1 cellular context compared by ENCODE assay signal in the genomic region with DNA sequence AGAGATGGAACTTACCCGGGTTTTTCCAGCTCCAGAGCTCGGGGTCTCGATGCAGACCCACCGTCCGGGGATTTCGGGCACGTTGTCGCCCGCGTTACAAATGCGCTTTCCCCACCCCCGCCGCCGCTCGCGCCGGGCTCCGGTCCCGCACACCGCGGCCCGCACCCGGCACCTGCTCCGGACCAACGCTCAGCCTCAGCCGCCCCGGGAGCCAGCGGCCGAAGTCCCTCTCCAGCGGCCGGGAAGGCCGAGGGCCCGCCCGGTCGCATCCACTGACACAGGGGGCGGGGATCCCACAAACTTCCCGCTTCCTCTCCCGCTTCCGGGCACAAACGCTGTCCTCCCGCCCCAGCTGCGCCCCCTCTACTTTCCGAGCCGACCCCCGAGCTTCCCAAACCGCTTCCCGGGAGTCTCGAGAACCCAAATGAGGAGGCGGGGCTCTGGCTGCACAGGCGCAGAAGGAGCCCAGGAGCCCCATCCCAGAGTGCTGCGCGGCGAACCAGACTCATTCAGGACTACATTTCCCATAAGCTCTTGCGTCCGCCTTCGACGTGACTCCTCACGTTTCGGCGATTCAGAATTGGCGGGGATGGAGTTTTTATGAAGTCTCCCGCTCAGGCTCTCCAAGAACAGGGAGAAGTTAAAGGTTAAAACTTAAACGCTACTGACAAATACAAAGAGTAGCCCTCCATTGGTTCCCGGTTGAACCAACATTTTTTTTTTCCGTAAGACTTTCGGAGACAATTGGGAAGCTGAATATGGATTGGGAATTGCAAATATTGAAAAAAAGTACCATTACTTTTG.
TF ChIP-seq lines count a peak whose summit lies in the region.

TSS of gene ZNF782 (minus strand) at position 442 of the 804 bp plus-strand sequence. CDS start 2,553 bp downstream, outside the sequence.

TF ChIP-seq in HEK293, 187 proteins besides CTCF, POLR2A, EP300 and RAD21 (continued from another document and continues in another):
- TF ChIP-seq ZNF148 (tag by site-specific recombination; IDR thresholded peaks at IDR 0.05; ENCODE audit: borderline replicate concordance) = no peak
- 0 out of 2 replicates have a peak, but pooled peaks have one; percentile 35 for TF ChIP-seq KLF9 (tag by site-specific recombination; IDR thresholded peaks at IDR 0.05; ENCODE audit: low read depth)
- TF ChIP-seq REPIN1 (tag by site-specific recombination; IDR thresholded peaks at IDR 0.05; ENCODE audit: low read depth) = no peak
- no peak for TF ChIP-seq ZNF843 (tag by site-specific recombination; IDR thresholded peaks at IDR 0.05)
- no peak for TF ChIP-seq ZNF366 (tag by site-specific recombination; conservative IDR thresholded peaks at IDR 0.05)
- no peak for TF ChIP-seq ZNF37A (tag by site-specific recombination; IDR thresholded peaks at IDR 0.05)
- peak; percentile 59 for TF ChIP-seq GLIS1 (tag by site-specific recombination; IDR thresholded peaks at IDR 0.05)
- TF ChIP-seq ZNF394 (tag by site-specific recombination; IDR thresholded peaks at IDR 0.05; ENCODE audit: borderline replicate concordance) = no peak
- TF ChIP-seq, protein P1, sequence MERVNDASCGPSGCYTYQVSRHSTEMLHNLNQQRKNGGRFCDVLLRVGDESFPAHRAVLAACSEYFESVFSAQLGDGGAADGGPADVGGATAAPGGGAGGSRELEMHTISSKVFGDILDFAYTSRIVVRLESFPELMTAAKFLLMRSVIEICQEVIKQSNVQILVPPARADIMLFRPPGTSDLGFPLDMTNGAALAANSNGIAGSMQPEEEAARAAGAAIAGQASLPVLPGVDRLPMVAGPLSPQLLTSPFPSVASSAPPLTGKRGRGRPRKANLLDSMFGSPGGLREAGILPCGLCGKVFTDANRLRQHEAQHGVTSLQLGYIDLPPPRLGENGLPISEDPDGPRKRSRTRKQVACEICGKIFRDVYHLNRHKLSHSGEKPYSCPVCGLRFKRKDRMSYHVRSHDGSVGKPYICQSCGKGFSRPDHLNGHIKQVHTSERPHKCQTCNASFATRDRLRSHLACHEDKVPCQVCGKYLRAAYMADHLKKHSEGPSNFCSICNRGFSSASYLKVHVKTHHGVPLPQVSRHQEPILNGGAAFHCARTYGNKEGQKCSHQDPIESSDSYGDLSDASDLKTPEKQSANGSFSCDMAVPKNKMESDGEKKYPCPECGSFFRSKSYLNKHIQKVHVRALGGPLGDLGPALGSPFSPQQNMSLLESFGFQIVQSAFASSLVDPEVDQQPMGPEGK (tag by site-specific recombination; IDR thresholded peaks at IDR 0.05) = peak; percentile 74
- peak; percentile 64 for TF ChIP-seq ZBTB17 (tag by site-specific recombination; IDR thresholded peaks at IDR 0.05)
- TF ChIP-seq ZNF501 (tag by site-specific recombination; IDR thresholded peaks at IDR 0.05) = 0 out of 2 replicates have a peak, but pooled peaks have one; percentile 28
- TF ChIP-seq BCL6B (tag by site-specific recombination; IDR thresholded peaks at IDR 0.05) = no peak
- TF ChIP-seq ZNF670 (tag by site-specific recombination; IDR thresholded peaks at IDR 0.05; ENCODE audit: low read depth) = no peak
- TF ChIP-seq ZNF623 (tag by site-specific recombination; IDR thresholded peaks at IDR 0.05) = no peak
- no peak for TF ChIP-seq SETDB1 (IDR thresholded peaks at IDR 0.05; ENCODE audit: insufficient read length, low read length)
- peak; percentile 65 for TF ChIP-seq WT1 (tag by site-specific recombination; IDR thresholded peaks at IDR 0.05)
- TF ChIP-seq, protein P2, sequence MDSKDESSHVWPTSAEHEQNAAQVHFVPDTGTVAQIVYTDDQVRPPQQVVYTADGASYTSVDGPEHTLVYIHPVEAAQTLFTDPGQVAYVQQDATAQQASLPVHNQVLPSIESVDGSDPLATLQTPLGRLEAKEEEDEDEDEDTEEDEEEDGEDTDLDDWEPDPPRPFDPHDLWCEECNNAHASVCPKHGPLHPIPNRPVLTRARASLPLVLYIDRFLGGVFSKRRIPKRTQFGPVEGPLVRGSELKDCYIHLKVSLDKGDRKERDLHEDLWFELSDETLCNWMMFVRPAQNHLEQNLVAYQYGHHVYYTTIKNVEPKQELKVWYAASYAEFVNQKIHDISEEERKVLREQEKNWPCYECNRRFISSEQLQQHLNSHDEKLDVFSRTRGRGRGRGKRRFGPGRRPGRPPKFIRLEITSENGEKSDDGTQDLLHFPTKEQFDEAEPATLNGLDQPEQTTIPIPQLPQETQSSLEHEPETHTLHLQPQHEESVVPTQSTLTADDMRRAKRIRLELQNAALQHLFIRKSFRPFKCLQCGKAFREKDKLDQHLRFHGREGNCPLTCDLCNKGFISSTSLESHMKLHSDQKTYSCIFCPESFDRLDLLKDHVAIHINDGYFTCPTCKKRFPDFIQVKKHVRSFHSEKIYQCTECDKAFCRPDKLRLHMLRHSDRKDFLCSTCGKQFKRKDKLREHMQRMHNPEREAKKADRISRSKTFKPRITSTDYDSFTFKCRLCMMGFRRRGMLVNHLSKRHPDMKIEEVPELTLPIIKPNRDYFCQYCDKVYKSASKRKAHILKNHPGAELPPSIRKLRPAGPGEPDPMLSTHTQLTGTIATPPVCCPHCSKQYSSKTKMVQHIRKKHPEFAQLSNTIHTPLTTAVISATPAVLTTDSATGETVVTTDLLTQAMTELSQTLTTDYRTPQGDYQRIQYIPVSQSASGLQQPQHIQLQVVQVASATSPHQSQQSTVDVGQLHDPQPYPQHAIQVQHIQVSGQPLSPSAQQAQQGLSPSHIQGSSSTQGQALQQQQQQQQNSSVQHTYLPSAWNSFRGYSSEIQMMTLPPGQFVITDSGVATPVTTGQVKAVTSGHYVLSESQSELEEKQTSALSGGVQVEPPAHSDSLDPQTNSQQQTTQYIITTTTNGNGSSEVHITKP (tag by site-specific recombination; IDR thresholded peaks at IDR 0.05) = peak; percentile 95
- TF ChIP-seq SP3 (tag by site-specific recombination; IDR thresholded peaks at IDR 0.05) = peak; percentile 65
- no peak for TF ChIP-seq SCRT2 (tag by site-specific recombination; IDR thresholded peaks at IDR 0.05)
- peak; percentile 68 for TF ChIP-seq GLIS2 (tag by site-specific recombination; IDR thresholded peaks at IDR 0.05)
- TF ChIP-seq ZNF391 (tag by site-specific recombination; IDR thresholded peaks at IDR 0.05; ENCODE audit: borderline replicate concordance, low read depth) = no peak
- TF ChIP-seq ZNF112 (tag by site-specific recombination; IDR thresholded peaks at IDR 0.05) = no peak
- TF ChIP-seq ZFHX2 (tag by site-specific recombination; conservative IDR thresholded peaks at IDR 0.05) = peak; percentile 37; the same call in 1 of the 2 replicates
- TF ChIP-seq PRDM6 (tag by site-specific recombination; IDR thresholded peaks at IDR 0.05) = peak; percentile 34; the same call in 1 of the 2 replicates
- TF ChIP-seq ZNF292 (tag by site-specific recombination; IDR thresholded peaks at IDR 0.05; ENCODE audit: borderline replicate concordance, low read depth) = no peak
- no peak for TF ChIP-seq TCF7L2 (IDR thresholded peaks at IDR 0.05; ENCODE audit: borderline replicate concordance, low read depth, low read length)
- TF ChIP-seq SP2 (tag by site-specific recombination; IDR thresholded peaks at IDR 0.05) = peak; percentile 83
- TF ChIP-seq ZNF664 (tag by site-specific recombination; IDR thresholded peaks at IDR 0.05) = no peak
- no peak for TF ChIP-seq ZNF423 (tag by site-specific recombination; IDR thresholded peaks at IDR 0.05)
- TF ChIP-seq ZNF76 (tag by site-specific recombination; IDR thresholded peaks at IDR 0.05; ENCODE audit: borderline replicate concordance, low read depth) = peak; percentile 95
- TF ChIP-seq ZBTB11 (tag by site-specific recombination; conservative IDR thresholded peaks at IDR 0.05; ENCODE audit: low read depth) = peak; percentile 53; the same call in 1 of the 2 replicates
- TF ChIP-seq ZNF2 (tag by site-specific recombination; IDR thresholded peaks at IDR 0.05) = no peak
- no peak for TF ChIP-seq RBAK (tag by site-specific recombination; IDR thresholded peaks at IDR 0.05)
- TF ChIP-seq ZNF211 (tag by site-specific recombination; IDR thresholded peaks at IDR 0.05; ENCODE audit: low read depth) = no peak
- TF ChIP-seq ZNF24 (tag by site-specific recombination; IDR thresholded peaks at IDR 0.05) = no peak
- no peak for TF ChIP-seq ZNF324 (tag by site-specific recombination; IDR thresholded peaks at IDR 0.05)
- TF ChIP-seq, protein P3, sequence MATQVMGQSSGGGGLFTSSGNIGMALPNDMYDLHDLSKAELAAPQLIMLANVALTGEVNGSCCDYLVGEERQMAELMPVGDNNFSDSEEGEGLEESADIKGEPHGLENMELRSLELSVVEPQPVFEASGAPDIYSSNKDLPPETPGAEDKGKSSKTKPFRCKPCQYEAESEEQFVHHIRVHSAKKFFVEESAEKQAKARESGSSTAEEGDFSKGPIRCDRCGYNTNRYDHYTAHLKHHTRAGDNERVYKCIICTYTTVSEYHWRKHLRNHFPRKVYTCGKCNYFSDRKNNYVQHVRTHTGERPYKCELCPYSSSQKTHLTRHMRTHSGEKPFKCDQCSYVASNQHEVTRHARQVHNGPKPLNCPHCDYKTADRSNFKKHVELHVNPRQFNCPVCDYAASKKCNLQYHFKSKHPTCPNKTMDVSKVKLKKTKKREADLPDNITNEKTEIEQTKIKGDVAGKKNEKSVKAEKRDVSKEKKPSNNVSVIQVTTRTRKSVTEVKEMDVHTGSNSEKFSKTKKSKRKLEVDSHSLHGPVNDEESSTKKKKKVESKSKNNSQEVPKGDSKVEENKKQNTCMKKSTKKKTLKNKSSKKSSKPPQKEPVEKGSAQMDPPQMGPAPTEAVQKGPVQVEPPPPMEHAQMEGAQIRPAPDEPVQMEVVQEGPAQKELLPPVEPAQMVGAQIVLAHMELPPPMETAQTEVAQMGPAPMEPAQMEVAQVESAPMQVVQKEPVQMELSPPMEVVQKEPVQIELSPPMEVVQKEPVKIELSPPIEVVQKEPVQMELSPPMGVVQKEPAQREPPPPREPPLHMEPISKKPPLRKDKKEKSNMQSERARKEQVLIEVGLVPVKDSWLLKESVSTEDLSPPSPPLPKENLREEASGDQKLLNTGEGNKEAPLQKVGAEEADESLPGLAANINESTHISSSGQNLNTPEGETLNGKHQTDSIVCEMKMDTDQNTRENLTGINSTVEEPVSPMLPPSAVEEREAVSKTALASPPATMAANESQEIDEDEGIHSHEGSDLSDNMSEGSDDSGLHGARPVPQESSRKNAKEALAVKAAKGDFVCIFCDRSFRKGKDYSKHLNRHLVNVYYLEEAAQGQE (tag by site-specific recombination; IDR thresholded peaks at IDR 0.05) = no peak
- TF ChIP-seq ZBTB8A (tag by site-specific recombination; IDR thresholded peaks at IDR 0.05) = peak; percentile 68
- peak; percentile 83 for TF ChIP-seq ZNF600 (tag by site-specific recombination; IDR thresholded peaks at IDR 0.05)
- no peak for TF ChIP-seq ZNF174 (tag by site-specific recombination; IDR thresholded peaks at IDR 0.05)
